Comparison of ENCODE assay signal across 11 cellular contexts in the genomic region with DNA sequence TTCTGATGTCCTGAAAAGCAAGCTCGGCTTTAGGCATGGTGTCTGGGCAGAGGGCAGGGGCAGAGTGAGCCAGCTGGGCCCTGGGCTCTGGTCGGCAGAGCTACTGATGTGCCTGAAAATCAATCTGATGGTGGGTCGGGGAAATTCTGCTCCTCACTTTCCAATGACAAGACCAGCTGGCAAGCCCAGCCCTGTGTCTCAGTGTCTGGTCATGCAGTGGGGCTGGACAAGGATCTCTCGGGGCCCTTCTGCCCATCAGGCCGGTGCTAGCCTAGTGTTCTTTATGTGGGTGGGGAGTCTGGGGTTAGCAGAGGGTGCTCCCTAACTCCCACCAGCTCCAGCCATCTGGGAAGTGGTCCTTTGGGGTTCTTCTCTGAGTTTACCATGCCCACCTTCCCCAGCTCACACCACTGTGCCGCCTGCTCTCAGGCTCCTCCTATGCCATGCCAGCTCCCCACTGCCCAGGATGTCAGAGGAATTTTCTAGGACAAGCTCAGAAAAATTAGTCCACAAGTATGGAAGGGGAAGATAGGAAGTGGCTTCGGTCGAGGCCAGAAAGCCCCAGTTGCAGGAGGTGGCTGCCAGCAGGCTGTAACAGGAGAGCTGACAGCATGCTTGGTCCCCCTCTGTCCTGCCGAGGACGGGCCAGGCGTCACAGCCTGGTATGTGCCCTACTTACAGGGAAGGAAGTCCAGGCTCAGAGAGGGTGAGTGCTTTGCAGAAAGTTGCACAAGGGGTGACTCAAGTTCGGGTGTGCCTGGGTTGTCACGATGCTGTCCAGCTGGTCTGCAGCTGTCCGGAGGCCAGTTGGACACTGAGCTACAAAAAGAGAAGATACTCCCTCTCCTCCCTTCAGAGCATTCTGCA.
DNase-seq lines count a peak whose midpoint lies in the region; ATAC-seq and TF ChIP-seq lines count a peak whose summit lies in the region.
"Had no signal": no experiment of that assay in that cellular context is flagged by ENCODE, and none has a peak within 500 bp of the region (broad histone marks: within the 10 kb centered on the region; RNA-seq: fewer than 3 reads in every experiment).

No MANE protein-coding gene starts in this region.

- WGBS in right lobe of liver (ENCODE audit: insufficient coverage, low coverage, low lambda C conversion rate, missing lambda C conversion rate): 65% methylated on average over 5 of the region's 14 CpGs
- WGBS in transverse colon (ENCODE audit: low coverage in 1 of 2), 2 donors: 78% methylated on average over 14 of the region's 14 CpGs; no CpG with 5 or more reads in 1 of the 2 donors

- intact Hi-C loops in right lobe of liver (cut with DNase I) (loop anchor here in 1 of 2 donors (10.0 kb wide), 1 partner anchor 175 kb away; a partner anchor contains a TSS), transverse colon (cut with DNase I; ENCODE audit: low total_unique reads) (no loop called here)

- no peak for TF ChIP-seq EP300 in transverse colon (IDR thresholded peaks at IDR 0.05; ENCODE audit: low read depth)

- H3K4me1 Mint-ChIP-seq in activated T-cell treated with anti-CD3 and anti-CD28 coated beads, Interleukin-2, amount 50 U/mL, for 4 hours (ENCODE audit: low read depth): no peaks in the 10 kb centered on the region
- no peaks in the 10 kb centered on the region for H3K4me1 Mint-ChIP-seq in activated naive CD8-positive, alpha-beta T cell treated with anti-CD3 and anti-CD28 coated beads for 36 hours
- H3K4me1 Mint-ChIP-seq: neural crest cell, T-helper 17 cell had no signal

- no peak overlapping the region for H3K27ac ChIP-seq in right lobe of liver
- H3K27ac ChIP-seq in transverse colon: no peak overlapping the region

- in situ Hi-C loops in transverse colon (cut with MboI; ENCODE audit: low pct_ligation_motif_present in 1 of 4, low pct_unique_long_range_greater_than_20kb in 1 of 4, low sequenced_read_pairs in 3 of 4): no loop called here

- H3K4me3 ChIP-seq in right lobe of liver (no peak overlapping the region), transverse colon (no peak overlapping the region)

- H3K9me3 Mint-ChIP-seq in activated T-cell treated with anti-CD3 and anti-CD28 coated beads, Interleukin-2, amount 50 U/mL, for 4 hours: no peaks in the 10 kb centered on the region
- no peaks in the 10 kb centered on the region for H3K9me3 Mint-ChIP-seq in activated naive CD8-positive, alpha-beta T cell treated with anti-CD3 and anti-CD28 coated beads for 36 hours
- H3K9me3 Mint-ChIP-seq: neural crest cell had no signal

- TF ChIP-seq CTCF in right lobe of liver (IDR thresholded peaks at IDR 0.05) (no peak), transverse colon (IDR thresholded peaks at IDR 0.05) (no peak)

- TF ChIP-seq POLR2A in right lobe of liver (IDR thresholded peaks at IDR 0.05) (no peak), transverse colon (IDR thresholded peaks at IDR 0.05) (no peak)

- DNase-seq in LHCN-M2 (ENCODE audit: low read depth): peak; percentile 91
- DNase-seq in fibroblast of gingiva (ENCODE audit: low read depth): peak; percentile 65
- peak in 1 of 3 donors; percentile 43 for DNase-seq in right lobe of liver
- peak; percentile 31 for DNase-seq in transverse colon
- no peak for DNase-seq in activated T-cell treated with anti-CD3 and anti-CD28 coated beads, Interleukin-2, amount 50 U/mL, for 4 hours
- no peak for DNase-seq in activated naive CD8-positive, alpha-beta T cell treated with anti-CD3 and anti-CD28 coated beads for 36 hours
- DNase-seq: Calu3; effector memory CD4-positive, alpha-beta T cell; T-helper 17 cell had no signal

- no peak overlapping the region for H3K27ac Mint-ChIP-seq in activated naive CD8-positive, alpha-beta T cell treated with anti-CD3 and anti-CD28 coated beads for 36 hours
- H3K27ac Mint-ChIP-seq: T-helper 17 cell had no signal

- H3K4me3 Mint-ChIP-seq in activated T-cell treated with anti-CD3 and anti-CD28 coated beads, Interleukin-2, amount 50 U/mL, for 4 hours: no peak overlapping the region
- H3K4me3 Mint-ChIP-seq in activated naive CD8-positive, alpha-beta T cell treated with anti-CD3 and anti-CD28 coated beads for 36 hours: no peak overlapping the region
- H3K4me3 Mint-ChIP-seq: neural crest cell, T-helper 17 cell had no signal

- ATAC-seq in right lobe of liver: peak; percentile 6 to 50 (median 32)
- no peak for ATAC-seq in activated T-cell treated with anti-CD3 and anti-CD28 coated beads, Interleukin-2, amount 50 U/mL, for 4 hours
- ATAC-seq in HG03039 (IDR thresholded peaks at IDR 0.05; ENCODE audit: unreplicated experiment): no peak
- ATAC-seq: T-helper 17 cell had no signal

- H3K27me3 ChIP-seq in right lobe of liver (no peaks in the 10 kb centered on the region), transverse colon (no peaks in the 10 kb centered on the region)

- no peaks in the 10 kb centered on the region for H3K36me3 Mint-ChIP-seq in activated T-cell treated with anti-CD3 and anti-CD28 coated beads, Interleukin-2, amount 50 U/mL, for 4 hours (ENCODE audit: insufficient read depth)
- no peaks in the 10 kb centered on the region for H3K36me3 Mint-ChIP-seq in activated naive CD8-positive, alpha-beta T cell treated with anti-CD3 and anti-CD28 coated beads for 36 hours

- H3K9me3 ChIP-seq in right lobe of liver (no peaks in the 10 kb centered on the region), transverse colon (no peaks in the 10 kb centered on the region)

- H3K4me1 ChIP-seq in right lobe of liver (no peaks in the 10 kb centered on the region), transverse colon (no peaks in the 10 kb centered on the region)

- no peaks in the 10 kb centered on the region for H3K27me3 Mint-ChIP-seq in activated T-cell treated with anti-CD3 and anti-CD28 coated beads, Interleukin-2, amount 50 U/mL, for 4 hours (ENCODE audit: low read depth)
- no peaks in the 10 kb centered on the region for H3K27me3 Mint-ChIP-seq in activated naive CD8-positive, alpha-beta T cell treated with anti-CD3 and anti-CD28 coated beads for 36 hours

- H3K36me3 ChIP-seq in right lobe of liver (peaks cover 0 to 85% (median 40%) of the 10 kb centered on the region in 4 donors), transverse colon (no peaks in the 10 kb centered on the region)

Comparison
In these comparisons a context has a peak if more than half of its experiments do, and no peak if none do; other contexts are left out.
1. DNase-seq: peak in LHCN-M2 (single experiment), fibroblast of gingiva (single experiment) and transverse colon (single experiment); none in activated T-cell treated with anti-CD3 and anti-CD28 coated beads, Interleukin-2, amount 50 U/mL, for 4 hours (single experiment) and activated naive CD8-positive, alpha-beta T cell treated with anti-CD3 and anti-CD28 coated beads for 36 hours (single experiment).
2. ATAC-seq: peak in right lobe of liver (4 of 4); none in activated T-cell treated with anti-CD3 and anti-CD28 coated beads, Interleukin-2, amount 50 U/mL, for 4 hours (0 of 2) and HG03039 (single experiment).